2 cellular contexts compared by ENCODE assay signal in the genomic region with DNA sequence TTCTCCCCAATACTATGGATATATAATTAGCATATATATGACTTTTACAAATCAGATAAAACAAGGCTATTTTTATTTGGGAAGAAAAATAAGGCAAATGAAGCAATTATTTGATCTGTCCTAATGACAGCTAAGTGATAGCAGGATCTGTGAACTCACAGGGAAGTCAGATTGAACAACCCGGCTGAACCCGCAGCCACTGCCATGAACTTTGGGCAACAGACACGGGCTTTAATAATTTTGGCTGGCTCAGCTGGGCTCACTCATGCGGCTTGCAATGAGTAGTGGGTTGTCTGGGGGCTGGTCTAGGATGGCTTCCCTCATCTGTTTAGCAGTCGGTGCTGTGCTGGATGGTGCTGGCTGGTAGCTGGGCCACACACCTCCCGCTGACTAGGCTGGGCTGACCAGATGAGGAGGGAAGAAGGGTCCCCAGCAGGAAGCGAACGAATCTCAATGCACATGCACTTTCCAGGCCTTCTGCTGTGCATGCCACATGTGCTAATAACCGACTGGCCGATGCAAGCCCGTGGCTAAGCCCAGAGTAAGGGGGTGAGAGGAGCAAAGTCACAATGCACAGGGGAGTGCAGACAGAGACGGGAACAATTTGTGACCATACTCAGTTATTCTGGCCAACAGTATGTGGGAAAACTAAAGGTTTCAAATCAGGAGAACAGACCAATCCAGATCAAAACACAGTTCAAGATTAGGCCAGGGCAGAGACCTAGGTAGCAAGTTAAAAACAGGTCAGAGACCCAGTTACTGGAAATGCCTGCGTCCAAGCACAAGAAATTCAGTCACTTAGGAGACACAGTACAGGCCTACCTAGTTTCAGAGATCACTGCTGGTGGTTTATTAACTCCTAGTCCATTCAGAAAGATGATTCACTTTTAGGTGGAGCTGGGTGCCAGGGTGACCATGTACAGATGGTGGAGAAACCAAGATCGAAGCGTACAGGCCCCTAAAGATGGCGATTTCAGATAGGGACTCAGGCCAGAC.
A peak's percentile ranks its signal among the peaks of the same experiment; 100 is the strongest.
TF ChIP-seq lines count a peak whose summit lies in the region.

No MANE protein-coding gene starts in this region.

TF ChIP-seq in WTC11, 78 proteins besides CTCF, POLR2A, EP300 and RAD21 (continued from another document):
- TF ChIP-seq, protein P1, sequence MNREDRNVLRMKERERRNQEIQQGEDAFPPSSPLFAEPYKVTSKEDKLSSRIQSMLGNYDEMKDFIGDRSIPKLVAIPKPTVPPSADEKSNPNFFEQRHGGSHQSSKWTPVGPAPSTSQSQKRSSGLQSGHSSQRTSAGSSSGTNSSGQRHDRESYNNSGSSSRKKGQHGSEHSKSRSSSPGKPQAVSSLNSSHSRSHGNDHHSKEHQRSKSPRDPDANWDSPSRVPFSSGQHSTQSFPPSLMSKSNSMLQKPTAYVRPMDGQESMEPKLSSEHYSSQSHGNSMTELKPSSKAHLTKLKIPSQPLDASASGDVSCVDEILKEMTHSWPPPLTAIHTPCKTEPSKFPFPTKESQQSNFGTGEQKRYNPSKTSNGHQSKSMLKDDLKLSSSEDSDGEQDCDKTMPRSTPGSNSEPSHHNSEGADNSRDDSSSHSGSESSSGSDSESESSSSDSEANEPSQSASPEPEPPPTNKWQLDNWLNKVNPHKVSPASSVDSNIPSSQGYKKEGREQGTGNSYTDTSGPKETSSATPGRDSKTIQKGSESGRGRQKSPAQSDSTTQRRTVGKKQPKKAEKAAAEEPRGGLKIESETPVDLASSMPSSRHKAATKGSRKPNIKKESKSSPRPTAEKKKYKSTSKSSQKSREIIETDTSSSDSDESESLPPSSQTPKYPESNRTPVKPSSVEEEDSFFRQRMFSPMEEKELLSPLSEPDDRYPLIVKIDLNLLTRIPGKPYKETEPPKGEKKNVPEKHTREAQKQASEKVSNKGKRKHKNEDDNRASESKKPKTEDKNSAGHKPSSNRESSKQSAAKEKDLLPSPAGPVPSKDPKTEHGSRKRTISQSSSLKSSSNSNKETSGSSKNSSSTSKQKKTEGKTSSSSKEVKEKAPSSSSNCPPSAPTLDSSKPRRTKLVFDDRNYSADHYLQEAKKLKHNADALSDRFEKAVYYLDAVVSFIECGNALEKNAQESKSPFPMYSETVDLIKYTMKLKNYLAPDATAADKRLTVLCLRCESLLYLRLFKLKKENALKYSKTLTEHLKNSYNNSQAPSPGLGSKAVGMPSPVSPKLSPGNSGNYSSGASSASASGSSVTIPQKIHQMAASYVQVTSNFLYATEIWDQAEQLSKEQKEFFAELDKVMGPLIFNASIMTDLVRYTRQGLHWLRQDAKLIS (CRISPR knock-in tag; IDR thresholded peaks at IDR 0.05; ENCODE audit: borderline replicate concordance) = no peak
TF ChIP-seq in WTC11: peak in this region for 0.

TF ChIP-seq in liver, 16 proteins besides CTCF, POLR2A, EP300 and RAD21 (continued from another document):
- TF ChIP-seq, protein P2, sequence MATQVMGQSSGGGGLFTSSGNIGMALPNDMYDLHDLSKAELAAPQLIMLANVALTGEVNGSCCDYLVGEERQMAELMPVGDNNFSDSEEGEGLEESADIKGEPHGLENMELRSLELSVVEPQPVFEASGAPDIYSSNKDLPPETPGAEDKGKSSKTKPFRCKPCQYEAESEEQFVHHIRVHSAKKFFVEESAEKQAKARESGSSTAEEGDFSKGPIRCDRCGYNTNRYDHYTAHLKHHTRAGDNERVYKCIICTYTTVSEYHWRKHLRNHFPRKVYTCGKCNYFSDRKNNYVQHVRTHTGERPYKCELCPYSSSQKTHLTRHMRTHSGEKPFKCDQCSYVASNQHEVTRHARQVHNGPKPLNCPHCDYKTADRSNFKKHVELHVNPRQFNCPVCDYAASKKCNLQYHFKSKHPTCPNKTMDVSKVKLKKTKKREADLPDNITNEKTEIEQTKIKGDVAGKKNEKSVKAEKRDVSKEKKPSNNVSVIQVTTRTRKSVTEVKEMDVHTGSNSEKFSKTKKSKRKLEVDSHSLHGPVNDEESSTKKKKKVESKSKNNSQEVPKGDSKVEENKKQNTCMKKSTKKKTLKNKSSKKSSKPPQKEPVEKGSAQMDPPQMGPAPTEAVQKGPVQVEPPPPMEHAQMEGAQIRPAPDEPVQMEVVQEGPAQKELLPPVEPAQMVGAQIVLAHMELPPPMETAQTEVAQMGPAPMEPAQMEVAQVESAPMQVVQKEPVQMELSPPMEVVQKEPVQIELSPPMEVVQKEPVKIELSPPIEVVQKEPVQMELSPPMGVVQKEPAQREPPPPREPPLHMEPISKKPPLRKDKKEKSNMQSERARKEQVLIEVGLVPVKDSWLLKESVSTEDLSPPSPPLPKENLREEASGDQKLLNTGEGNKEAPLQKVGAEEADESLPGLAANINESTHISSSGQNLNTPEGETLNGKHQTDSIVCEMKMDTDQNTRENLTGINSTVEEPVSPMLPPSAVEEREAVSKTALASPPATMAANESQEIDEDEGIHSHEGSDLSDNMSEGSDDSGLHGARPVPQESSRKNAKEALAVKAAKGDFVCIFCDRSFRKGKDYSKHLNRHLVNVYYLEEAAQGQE (IDR thresholded peaks at IDR 0.05) = peak; percentile 18
- TF ChIP-seq TAF1 (conservative IDR thresholded peaks at IDR 0.05) (no peak), YY1 (IDR thresholded peaks at IDR 0.05) (peak; percentile 42), GABPA (IDR thresholded peaks at IDR 0.05 in 1 of 2, conservative IDR thresholded peaks at IDR 0.05 in 1 of 2) (no peak), HNF4A (conservative IDR thresholded peaks at IDR 0.05) (peak; percentile 61 to 65), SP1 (IDR thresholded peaks at IDR 0.05) (peak; percentile 49), JUND (IDR thresholded peaks at IDR 0.05) (peak; percentile 31 to 40)
